9 cellular contexts compared by ENCODE assay signal in the genomic region with DNA sequence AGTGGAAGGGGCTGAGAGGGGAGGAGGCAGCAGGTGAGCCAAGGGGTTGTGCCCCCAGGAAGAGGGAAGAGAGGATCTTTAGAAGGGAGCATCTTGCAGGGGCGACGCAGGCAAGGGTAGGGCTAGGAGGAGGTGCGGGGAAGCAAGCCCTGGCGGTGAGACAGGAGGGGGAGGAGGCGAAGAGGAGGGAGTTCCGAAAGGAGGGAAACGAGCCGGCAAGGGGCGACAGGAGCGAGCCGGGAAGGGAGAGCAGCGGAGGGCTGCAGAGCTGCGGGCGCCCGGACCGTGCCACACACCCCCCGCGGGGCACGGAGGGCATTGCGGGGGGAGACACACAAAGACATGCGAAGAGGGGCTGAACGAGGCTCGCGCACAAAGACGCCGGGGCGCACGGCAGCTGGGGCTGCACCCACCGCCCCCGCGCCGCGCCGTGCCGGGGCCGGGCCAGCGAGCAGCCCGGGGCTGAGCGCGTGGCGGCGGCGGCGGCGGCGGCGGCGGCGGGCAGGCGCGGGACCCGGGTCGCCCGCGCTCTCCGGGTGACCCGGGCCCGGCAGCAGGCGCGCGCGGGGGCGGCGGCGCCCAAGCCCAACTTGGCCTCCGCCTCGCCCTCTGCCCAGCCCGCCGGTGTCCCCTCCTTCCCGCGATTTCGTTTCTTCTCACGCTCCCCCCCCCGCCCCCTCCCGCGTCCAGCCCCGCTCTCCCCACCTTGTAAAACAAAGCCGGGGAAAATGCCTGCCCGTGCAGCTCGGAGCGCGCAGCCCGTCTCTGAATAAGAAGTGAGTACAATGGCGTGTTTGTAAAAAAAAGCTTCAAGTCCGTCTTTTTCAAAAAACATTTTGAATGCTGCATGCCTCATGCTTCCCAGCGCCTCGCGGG. TPM values are rescaled to one million over a fixed set of nuclear protein-coding genes. Genes with fewer than 3 reads are reported as not detected.
DNase-seq lines count a peak whose midpoint lies in the region; ATAC-seq and TF ChIP-seq lines count a peak whose summit lies in the region.
"Had no signal": no experiment of that assay in that cellular context is flagged by ENCODE, and none has a peak within 500 bp of the region (broad histone marks: within the 10 kb centered on the region; RNA-seq: fewer than 3 reads in every experiment).

A gene with protein sequence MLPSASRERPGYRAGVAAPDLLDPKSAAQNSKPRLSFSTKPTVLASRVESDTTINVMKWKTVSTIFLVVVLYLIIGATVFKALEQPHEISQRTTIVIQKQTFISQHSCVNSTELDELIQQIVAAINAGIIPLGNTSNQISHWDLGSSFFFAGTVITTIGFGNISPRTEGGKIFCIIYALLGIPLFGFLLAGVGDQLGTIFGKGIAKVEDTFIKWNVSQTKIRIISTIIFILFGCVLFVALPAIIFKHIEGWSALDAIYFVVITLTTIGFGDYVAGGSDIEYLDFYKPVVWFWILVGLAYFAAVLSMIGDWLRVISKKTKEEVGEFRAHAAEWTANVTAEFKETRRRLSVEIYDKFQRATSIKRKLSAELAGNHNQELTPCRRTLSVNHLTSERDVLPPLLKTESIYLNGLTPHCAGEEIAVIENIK (plus strand): TSS at position 206 of the 876 bp plus-strand sequence. CDS start 649 bp downstream, at position 855.

- no peak for TF ChIP-seq POLR2A in uterus (IDR thresholded peaks at IDR 0.05)

- intact Hi-C loops in uterus (cut with DNase I; ENCODE audit: low total_unique reads) = no loop called here

- H3K4me1 ChIP-seq in mesenchymal stem cell (ENCODE audit: control insufficient read depth, insufficient read depth, low read depth, low read length) (peaks cover 18% of the 10 kb centered on the region), uterus (peaks cover 0 to 6% of the 10 kb centered on the region in 2 donors)

- peak within 1 kb of the TSS; percentile 6 for H2BK15ac ChIP-seq in mesenchymal stem cell (ENCODE audit: low read depth, poor library complexity, severe bottlenecking)

- ATAC-seq in HG03354 (IDR thresholded peaks at IDR 0.05; ENCODE audit: poor library complexity, severe bottlenecking, unreplicated experiment) (no peak), GM19395 (IDR thresholded peaks at IDR 0.05; ENCODE audit: unreplicated experiment) (no peak)

- under 1% methylated on average over 60 of the region's 88 CpGs for WGBS in mesenchymal stem cell

- POLR2A ChIA-PET in AG04449 (lab: Yijun Ruan, JAX) = interaction anchor here (1.3 to 2.0 kb wide), 2 partner anchors 10 to 274 kb away, joined by 4 to 5 read pairs; no protein-coding TSS in a partner anchor

- no peak within 1 kb of the TSS for H2AK5ac ChIP-seq in mesenchymal stem cell (ENCODE audit: low read length, severe bottlenecking)

- H3K4me2 ChIP-seq in mesenchymal stem cell (ENCODE audit: low read length, poor library complexity, severe bottlenecking) = peak within 1 kb of the TSS; percentile 98

- no peaks in the 10 kb centered on the region for H3K9me3 ChIP-seq in mesenchymal stem cell (ENCODE audit: control insufficient read depth, low read length)
- H3K9me3 ChIP-seq in uterus = no peaks in the 10 kb centered on the region

- peak within 1 kb of the TSS; percentile 6 to 89 for H2BK12ac ChIP-seq in mesenchymal stem cell (ENCODE audit: low read length in 2 of 2)

- H4K8ac ChIP-seq in mesenchymal stem cell (ENCODE audit: low read length) = no peak within 1 kb of the TSS

- peak within 1 kb of the TSS; percentile 43 for H2AFZ ChIP-seq in mesenchymal stem cell (ENCODE audit: low read depth, low read length)

- TF ChIP-seq CTCF in AG04449 (IDR thresholded peaks at IDR 0.05; ENCODE audit: insufficient read depth, low read length, missing control alignments) (peak; percentile 21), HFF-Myc (IDR thresholded peaks at IDR 0.05; ENCODE audit: low read depth, low read length, missing control alignments) (no peak), uterus (IDR thresholded peaks at IDR 0.05) (no peak)

- H3K14ac ChIP-seq in mesenchymal stem cell (ENCODE audit: low read length in 2 of 2) = peak within 1 kb of the TSS in 1 of 2 experiments; percentile 6

- peak within 1 kb of the TSS; percentile 74 for H3K4me3 ChIP-seq in AG04449 (ENCODE audit: low read depth, low read length)
- H3K4me3 ChIP-seq in HFF-Myc (replicated peaks; ENCODE audit: low read depth, low read length) = peak within 1 kb of the TSS; percentile 59
- peak within 1 kb of the TSS; percentile 62 to 89 for H3K4me3 ChIP-seq in mesenchymal stem cell (ENCODE audit: insufficient read depth in 1 of 2, low read depth in 1 of 2, low read length in 2 of 2)
- peak within 1 kb of the TSS; percentile 6 to 11 for H3K4me3 ChIP-seq in uterus

- no peak within 1 kb of the TSS for H3K4ac ChIP-seq in mesenchymal stem cell (ENCODE audit: low read depth in 1 of 2, low read length in 2 of 2)

- H3K36me3 ChIP-seq in mesenchymal stem cell (ENCODE audit: control insufficient read depth in 1 of 2, insufficient read depth in 2 of 2, low read depth in 1 of 2, low read length in 2 of 2) = peaks cover 0 to 9% of the 10 kb centered on the region in 2 experiments
- no peaks in the 10 kb centered on the region for H3K36me3 ChIP-seq in uterus

- peak within 1 kb of the TSS; percentile 84 for H3K9ac ChIP-seq in mesenchymal stem cell (ENCODE audit: low read length)

- peak within 1 kb of the TSS; percentile 28 to 83 for H3K18ac ChIP-seq in mesenchymal stem cell (ENCODE audit: low read depth in 1 of 2, low read length in 2 of 2)

- CTCF ChIA-PET in AG04449 (lab: Yijun Ruan, JAX) = interaction anchor here (1.5 to 1.7 kb wide), 2 partner anchors 20 to 274 kb away, joined by 3 read pairs; no protein-coding TSS in a partner anchor

- H3K79me1 ChIP-seq in mesenchymal stem cell (replicated peaks; ENCODE audit: low read length, poor library complexity, severe bottlenecking) = no peaks in the 10 kb centered on the region

- H3K27me3 ChIP-seq in mesenchymal stem cell (ENCODE audit: control insufficient read depth in 1 of 2, insufficient read depth in 1 of 2, low read length in 2 of 2) (peaks cover 0 to 28% of the 10 kb centered on the region in 2 experiments), uterus (peaks cover 0 to 16% of the 10 kb centered on the region in 2 donors)

- in situ Hi-C loops in T47D (cut with HindIII; ENCODE audit: low pct_unique_long_range_greater_than_20kb, low sequenced_read_pairs) = no loop called here

- H3K27ac ChIP-seq in mesenchymal stem cell (ENCODE audit: low read length, poor library complexity, severe bottlenecking) (no peak within 1 kb of the TSS), uterus (no peak within 1 kb of the TSS)

- peak within 1 kb of the TSS; percentile 18 for H4K91ac ChIP-seq in mesenchymal stem cell (ENCODE audit: low read length)

- no peak within 1 kb of the TSS for H2BK120ac ChIP-seq in mesenchymal stem cell (ENCODE audit: low read depth, low read length)

- DNase-seq in AG04449 (ENCODE audit: low read depth, low spot score) (no peak), HFF-Myc (ENCODE audit: extremely low read depth, low read depth) (no peak), T47D (ENCODE audit: low read depth in 1 of 2, low spot score in 1 of 2) (peak; percentile 62 to 68), mesenchymal stem cell (peak; percentile 16), uterus (peak in 1 of 2 donors; percentile 12), HuH-7.5 (ENCODE audit: low spot score) (no peak)

- no peak within 1 kb of the TSS for H2BK5ac ChIP-seq in mesenchymal stem cell (ENCODE audit: low read depth, low read length, poor library complexity, severe bottlenecking)

- H3K23ac ChIP-seq in mesenchymal stem cell (ENCODE audit: low read length in 2 of 2) = peak within 1 kb of the TSS in 1 of 2 experiments; percentile 92

RNA-seq across cellular contexts. Expression of the gene that starts here (rescaled TPM):
- polyA plus RNA-seq in mesenchymal stem cell (2013, experiment 1 of 2) = 0.25 TPM
- 0.32 TPM for polyA plus RNA-seq in mesenchymal stem cell (2013, experiment 2 of 2)
- total RNA-seq in uterus = 1 to 10 TPM in 2 of 4 donors, not detected in 2; 3.0 to 3.8 TPM
- total RNA-seq: activated naive CD4-positive, alpha-beta T cell treated with anti-CD3 and anti-CD28 coated beads, Interleukin-2, amount 50 U/mL, for 72 hours had no signal

Comparison
In these comparisons a context has a peak if more than half of its experiments do, and no peak if none do; other contexts are left out.
1. DNase-seq: peak in T47D (2 of 2) and mesenchymal stem cell (single experiment); none in AG04449 (single experiment), HFF-Myc (single experiment) and HuH-7.5 (single experiment).
2. H3K4me3 ChIP-seq: peak in every context shown above with its lines; median percentile 76 in mesenchymal stem cell; 74 in AG04449; 59 in HFF-Myc; 8 in uterus.